13 cellular contexts compared by ENCODE assay signal in the genomic region with DNA sequence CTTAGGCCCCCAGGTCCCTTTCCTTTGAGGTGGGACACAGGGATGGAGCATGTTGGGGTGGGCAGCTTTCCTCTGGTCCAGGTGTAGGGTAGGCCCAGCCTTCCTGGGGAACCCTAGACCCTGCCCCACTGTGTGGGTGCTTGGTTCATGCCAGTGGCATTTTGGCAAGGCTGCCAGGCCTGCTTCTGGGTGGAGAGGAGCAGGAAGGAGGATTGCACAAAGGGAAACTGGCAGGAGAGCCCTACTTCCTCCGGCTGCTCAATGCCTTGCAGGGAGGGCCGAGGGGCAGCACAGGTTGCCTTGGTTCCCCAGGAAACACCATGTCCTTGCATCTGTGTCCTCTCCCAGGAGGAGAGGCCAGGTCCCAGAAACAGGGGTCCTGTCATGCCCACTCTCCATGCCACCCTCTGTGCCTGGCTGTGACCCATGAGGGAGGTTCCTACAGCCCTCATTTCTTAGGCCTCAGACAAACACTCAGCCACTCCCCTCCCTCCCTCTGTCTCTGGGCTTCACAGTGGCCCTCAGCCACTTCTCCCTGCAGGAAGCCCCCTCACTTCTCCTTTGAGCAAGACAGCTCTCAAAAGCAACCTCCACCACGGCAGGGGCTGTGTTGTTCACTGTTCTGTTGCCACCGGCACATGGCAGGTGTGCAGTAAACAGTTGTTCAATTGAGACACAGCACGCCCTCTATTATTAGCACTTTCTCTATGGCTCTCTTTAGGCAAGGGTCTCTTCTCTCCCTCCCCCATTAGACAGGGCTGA. TPM values are rescaled to one million over a fixed set of nuclear protein-coding genes. Genes with fewer than 3 reads are reported as not detected.
DNase-seq lines count a peak whose midpoint lies in the region; ATAC-seq and TF ChIP-seq lines count a peak whose summit lies in the region.
"Had no signal": no experiment of that assay in that cellular context is flagged by ENCODE, and none has a peak within 500 bp of the region (broad histone marks: within the 10 kb centered on the region; RNA-seq: fewer than 3 reads in every experiment).

No MANE protein-coding gene starts in this region.

- H4K8ac ChIP-seq in trophoblast cell (ENCODE audit: low read depth, low read length), result peak overlapping the region; percentile 41

- no peak overlapping the region for H3K4me3 ChIP-seq in HL-60 (replicated peaks; ENCODE audit: insufficient read depth, low read length)
- no peak overlapping the region for H3K4me3 ChIP-seq in trophoblast cell (ENCODE audit: low read depth, low read length)
- H3K4me3 ChIP-seq in testis, result no peak overlapping the region
- H3K4me3 ChIP-seq: tibial artery had no signal

- TF ChIP-seq POLR2A in testis (IDR thresholded peaks at IDR 0.05), result no peak

- H3K18ac ChIP-seq in trophoblast cell (ENCODE audit: low read length), result peak overlapping the region; percentile 11

- H3K14ac ChIP-seq in trophoblast cell (ENCODE audit: low read length), result peak overlapping the region; percentile 74

- peak overlapping the region; percentile 51 for H2AK5ac ChIP-seq in trophoblast cell (ENCODE audit: low read length)

- ATAC-seq in esophagus mucosa (peak; percentile 1), HG03565 (IDR thresholded peaks at IDR 0.05; ENCODE audit: unreplicated experiment) (no peak), GM21737 (IDR thresholded peaks at IDR 0.05; ENCODE audit: unreplicated experiment) (no peak)
- ATAC-seq: activated T-cell treated with anti-CD3 and anti-CD28 coated beads, Interleukin-2, amount 50 U/mL, for 4 hours had no signal

- peak overlapping the region; percentile 83 for H2BK12ac ChIP-seq in trophoblast cell (ENCODE audit: low read length)

- H3K4ac ChIP-seq in trophoblast cell (ENCODE audit: low read depth, low read length), result no peak overlapping the region

- no peak overlapping the region for H3K9ac ChIP-seq in trophoblast cell (ENCODE audit: low read length)

- H3K79me1 ChIP-seq in trophoblast cell (ENCODE audit: low read length), result peaks cover 63% of the 10 kb centered on the region

- no peak overlapping the region for H4K12ac ChIP-seq in trophoblast cell (ENCODE audit: low read depth, low read length)

- H3K79me2 ChIP-seq in trophoblast cell (ENCODE audit: control insufficient read depth, insufficient read depth, low read length, poor library complexity), result peaks cover 7% of the 10 kb centered on the region

- DNase-seq in HL-60 (ENCODE audit: low read depth in 1 of 2, low spot score in 1 of 2) (peak; percentile 72 to 92), NCI-H748 treated with DMSO at 0.1 percent for 48 hours (lab: John Stamatoyannopoulos, UW) (peak; percentile 50), trophoblast cell (no peak), testis (no peak)
- no peak for DNase-seq in activated CD4-positive, CD25-positive, alpha-beta regulatory T cell (lab: John Stamatoyannopoulos, UW)
- DNase-seq: activated T-cell treated with anti-CD3 and anti-CD28 coated beads, Interleukin-2, amount 50 U/mL, for 4 hours; CD8-positive, alpha-beta memory T cell; occipital lobe had no signal

- H3K23ac ChIP-seq in trophoblast cell (ENCODE audit: low read length), result no peak overlapping the region

- intact Hi-C loops in testis (cut with DNase I; ENCODE audit: low total_unique reads), result no loop called here

- H3K4me2 ChIP-seq in trophoblast cell (ENCODE audit: low read length), result no peak overlapping the region

- peak overlapping the region; percentile 19 for H2AFZ ChIP-seq in trophoblast cell (ENCODE audit: insufficient read depth, low read length, poor library complexity)

- H3K27ac ChIP-seq in HL-60 (replicated peaks) (peak overlapping the region; percentile 97), trophoblast cell (ENCODE audit: low read depth, low read length) (peak overlapping the region; percentile 31), testis (no peak overlapping the region)
- H3K27ac ChIP-seq: tibial artery, VCaP had no signal

- H3K27me3 ChIP-seq in HL-60 (ENCODE audit: insufficient read depth, poor library complexity, severe bottlenecking) (no peaks in the 10 kb centered on the region), trophoblast cell (ENCODE audit: insufficient read depth, low read length) (no peaks in the 10 kb centered on the region), testis (no peaks in the 10 kb centered on the region)
- H3K27me3 ChIP-seq: tibial artery had no signal

- H3K36me3 ChIP-seq in trophoblast cell (ENCODE audit: control insufficient read depth in 1 of 2, insufficient read depth in 2 of 2, low read length in 2 of 2) (no peaks in the 10 kb centered on the region), testis (ENCODE audit: low read depth, missing control alignments) (no peaks in the 10 kb centered on the region)
- H3K36me3 ChIP-seq: tibial artery had no signal

- H3K4me1 ChIP-seq in trophoblast cell (ENCODE audit: control insufficient read depth in 1 of 2, insufficient read depth in 2 of 2, low read length in 2 of 2), result peaks cover 63 to 65% of the 10 kb centered on the region in 2 experiments
- peaks cover 12% of the 10 kb centered on the region for H3K4me1 ChIP-seq in testis

- peak overlapping the region; percentile 15 for H2BK120ac ChIP-seq in trophoblast cell (ENCODE audit: insufficient read depth, low read length, poor library complexity)

- TF ChIP-seq CTCF in HL-60 (IDR thresholded peaks at IDR 0.05; ENCODE audit: insufficient read depth, low read length) (no peak), testis (IDR thresholded peaks at IDR 0.05) (no peak)

- no peaks in the 10 kb centered on the region for H3K9me3 ChIP-seq in trophoblast cell (ENCODE audit: insufficient read depth, low read depth, low read length)
- H3K9me3 ChIP-seq in testis, result no peaks in the 10 kb centered on the region
- H3K9me3 ChIP-seq: tibial artery had no signal

- WGBS in trophoblast cell (ENCODE audit: extremely low coverage, insufficient coverage, insufficient read length), result no CpG with 5 or more reads among the region's 5 CpGs
- 77 to 80% methylated on average over 5 of the region's 5 CpGs for whole genome bisulfite sequencing in testis, 2 donors

- H2BK5ac ChIP-seq in trophoblast cell (ENCODE audit: low read depth, low read length, poor library complexity), result peak overlapping the region; percentile 32

- H4K91ac ChIP-seq in trophoblast cell (ENCODE audit: low read depth, low read length), result peak overlapping the region; percentile 94

RNA-seq across cellular contexts. Expression of gene KRT80, which starts 6.8 kb away (rescaled TPM):
- total RNA-seq in esophagus mucosa (17.9 TPM), testis (under 1 TPM; 0.50 to 0.94 TPM)
- 26.3 and 28.8 TPM in 2 replicates for polyA plus RNA-seq in trophoblast cell (2013)
- polyA plus RNA-seq in testis (ENCODE audit: insufficient read depth, low read depth, low replicate concordance), result 1.0 TPM
- total RNA-seq: CD8-positive, alpha-beta memory T cell; occipital lobe had no signal
- polyA plus RNA-seq: CD8-positive, alpha-beta memory T cell had no signal

RNA-seq across cellular contexts. Expression of gene KRT7, which starts 34.4 kb away (rescaled TPM):
- total RNA-seq in esophagus mucosa (113 TPM), testis (1 to 10 TPM; 3.3 to 6.9 TPM)
- 666 and 746 TPM in 2 replicates for polyA plus RNA-seq in trophoblast cell (2013)
- 19.3 TPM for polyA plus RNA-seq in testis (ENCODE audit: insufficient read depth, low read depth, low replicate concordance)
- total RNA-seq: occipital lobe had no signal
- polyA plus RNA-seq: CD8-positive, alpha-beta memory T cell had no signal

Comparison
In these comparisons a context has a peak if more than half of its experiments do, and no peak if none do; other contexts are left out.
1. DNase-seq: peak in HL-60 (2 of 2) and NCI-H748 treated with DMSO at 0.1 percent for 48 hours (single experiment); none in trophoblast cell (0 of 2), testis (single experiment) and activated CD4-positive, CD25-positive, alpha-beta regulatory T cell (0 of 4).
2. H3K27ac ChIP-seq: peak in HL-60 (single experiment) and trophoblast cell (single experiment); none in testis (0 of 2).
3. RNA of gene KRT7, which starts 34.4 kb away (total RNA-seq): 113 TPM in esophagus mucosa (single experiment); 3.3 to 6.9 TPM in testis; every median in the first group is over 10 times any median in the second.